In genomic region chr15:29636921-29637320, GRCh38 we compare ENCODE assay signal across 35 cellular contexts.
"Had no signal": no experiment of that assay in that cellular context is flagged by ENCODE, and none has a peak within 500 bp of the region (broad histone marks: within the 10 kb centered on the region; RNA-seq: fewer than 3 reads in every experiment).

No MANE protein-coding gene starts in this region.

- H3K27me3 ChIP-seq: brain microvascular endothelial cell had no signal

- DNase-seq: activated CD4-positive, alpha-beta memory T cell treated with anti-CD3 and anti-CD28 coated beads, Interleukin-2, amount 10 ng/mL, durations not matched to agents 7 days and 5 days; activated CD4-positive, alpha-beta T cell treated with anti-CD3 and anti-CD28 coated beads for 1 hour; activated CD4-positive, alpha-beta T cell treated with anti-CD3 and anti-CD28 coated beads for 48 hours; activated CD4-positive, CD25-positive, alpha-beta regulatory T cell; activated CD8-positive, alpha-beta memory T cell treated with anti-CD3 and anti-CD28 coated beads for 24 hours; activated CD8-positive, alpha-beta memory T cell treated with anti-CD3 and anti-CD28 coated beads, Interleukin-2, amount 10 ng/mL, durations not matched to agents 7 days and 5 days; activated CD8-positive, alpha-beta memory T cell treated with anti-CD3 and anti-CD28 coated beads, Interleukin-2, amount 50 U/mL, for 48 hours; activated effector memory CD4-positive, alpha-beta T cell treated with Interleukin-2 at 50 U/mL for 16 hours; activated naive CD4-positive, alpha-beta T cell treated with anti-CD3 and anti-CD28 coated beads, Interleukin-2, amount 10 ng/mL, durations not matched to agents 7 days and 5 days; activated naive CD8-positive, alpha-beta T cell treated with anti-CD3 and anti-CD28 coated beads, Interleukin-2, amount 50 U/mL, for 24 hours; activated T-cell treated with anti-CD3 and anti-CD28 coated beads, Interleukin-2, amount 50 U/mL, for 48 hours; brain microvascular endothelial cell; central memory CD4-positive, alpha-beta T cell; NCI-H1092 treated with DMSO at 0.1 percent for 48 hours; NCI-H1417; NCI-H146; NCI-H187; NCI-H2029 treated with DMSO at 0.1 percent for 48 hours; NCI-H2171 treated with DMSO at 0.1 percent for 48 hours; NCI-H2227 treated with DMSO at 0.1 percent for 48 hours; NCI-H446; NCI-H510A treated with DMSO at 0.1 percent for 48 hours; NCI-H526 treated with DMSO at 0.1 percent for 48 hours; NCI-H774; PC-9; SIG-M5; SW 1271; T-helper 1 cell; T-helper 2 cell; T1000; WERI-Rb-1 had no signal

- FAIRE-seq: RCC 7860 had no signal

- H3K9me3 Mint-ChIP-seq: activated CD4-positive, alpha-beta memory T cell treated with anti-CD3 and anti-CD28 coated beads, Interleukin-2, amount 10 ng/mL, durations not matched to agents 7 days and 5 days; activated naive CD4-positive, alpha-beta T cell treated with anti-CD3 and anti-CD28 coated beads, Interleukin-2, amount 10 ng/mL, durations not matched to agents 7 days and 5 days; activated naive CD8-positive, alpha-beta T cell treated with anti-CD3 and anti-CD28 coated beads, Interleukin-2, amount 50 U/mL, for 24 hours had no signal

- ATAC-seq: activated CD8-positive, alpha-beta memory T cell treated with anti-CD3 and anti-CD28 coated beads, Interleukin-2, amount 10 ng/mL, durations not matched to agents 7 days and 5 days; activated naive CD8-positive, alpha-beta T cell treated with anti-CD3 and anti-CD28 coated beads, Interleukin-2, amount 50 U/mL, for 24 hours; Right ventricle myocardium inferior had no signal

- H3K4me3 ChIP-seq: PC-9 had no signal

- H3K27me3 Mint-ChIP-seq: activated CD4-positive, alpha-beta memory T cell treated with anti-CD3 and anti-CD28 coated beads, Interleukin-2, amount 10 ng/mL, durations not matched to agents 7 days and 5 days; activated CD8-positive, alpha-beta memory T cell treated with anti-CD3 and anti-CD28 coated beads, Interleukin-2, amount 10 ng/mL, durations not matched to agents 7 days and 5 days; activated naive CD4-positive, alpha-beta T cell treated with anti-CD3 and anti-CD28 coated beads, Interleukin-2, amount 10 ng/mL, durations not matched to agents 7 days and 5 days had no signal

- H3K4me2 ChIP-seq: PC-9 had no signal

- H3K36me3 ChIP-seq: brain microvascular endothelial cell, WERI-Rb-1 had no signal

- H3K36me3 Mint-ChIP-seq: activated CD8-positive, alpha-beta memory T cell treated with anti-CD3 and anti-CD28 coated beads, Interleukin-2, amount 10 ng/mL, durations not matched to agents 7 days and 5 days; activated naive CD4-positive, alpha-beta T cell treated with anti-CD3 and anti-CD28 coated beads, Interleukin-2, amount 10 ng/mL, durations not matched to agents 7 days and 5 days; activated naive CD8-positive, alpha-beta T cell had no signal

- H3K27ac ChIP-seq: brain microvascular endothelial cell, PC-9, RWPE1, WERI-Rb-1 had no signal

- H3K27ac Mint-ChIP-seq: activated CD4-positive, alpha-beta memory T cell treated with anti-CD3 and anti-CD28 coated beads, Interleukin-2, amount 10 ng/mL, durations not matched to agents 7 days and 5 days; activated CD8-positive, alpha-beta memory T cell treated with anti-CD3 and anti-CD28 coated beads, Interleukin-2, amount 10 ng/mL, durations not matched to agents 7 days and 5 days; activated naive CD4-positive, alpha-beta T cell treated with anti-CD3 and anti-CD28 coated beads, Interleukin-2, amount 10 ng/mL, durations not matched to agents 7 days and 5 days; activated naive CD8-positive, alpha-beta T cell; activated naive CD8-positive, alpha-beta T cell treated with anti-CD3 and anti-CD28 coated beads, Interleukin-2, amount 50 U/mL, for 24 hours had no signal

- H3K4me1 Mint-ChIP-seq: activated CD4-positive, alpha-beta memory T cell treated with anti-CD3 and anti-CD28 coated beads, Interleukin-2, amount 10 ng/mL, durations not matched to agents 7 days and 5 days; activated CD8-positive, alpha-beta memory T cell treated with anti-CD3 and anti-CD28 coated beads, Interleukin-2, amount 10 ng/mL, durations not matched to agents 7 days and 5 days; activated naive CD4-positive, alpha-beta T cell treated with anti-CD3 and anti-CD28 coated beads, Interleukin-2, amount 10 ng/mL, durations not matched to agents 7 days and 5 days; activated naive CD8-positive, alpha-beta T cell treated with anti-CD3 and anti-CD28 coated beads, Interleukin-2, amount 50 U/mL, for 24 hours had no signal

- H3K4me3 Mint-ChIP-seq: activated CD4-positive, alpha-beta memory T cell treated with anti-CD3 and anti-CD28 coated beads, Interleukin-2, amount 10 ng/mL, durations not matched to agents 7 days and 5 days; activated CD8-positive, alpha-beta memory T cell treated with anti-CD3 and anti-CD28 coated beads, Interleukin-2, amount 10 ng/mL, durations not matched to agents 7 days and 5 days; activated naive CD4-positive, alpha-beta T cell treated with anti-CD3 and anti-CD28 coated beads, Interleukin-2, amount 10 ng/mL, durations not matched to agents 7 days and 5 days; activated naive CD8-positive, alpha-beta T cell; activated naive CD8-positive, alpha-beta T cell treated with anti-CD3 and anti-CD28 coated beads, Interleukin-2, amount 50 U/mL, for 24 hours had no signal
